8 cellular contexts compared by ENCODE assay signal in the genomic region with DNA sequence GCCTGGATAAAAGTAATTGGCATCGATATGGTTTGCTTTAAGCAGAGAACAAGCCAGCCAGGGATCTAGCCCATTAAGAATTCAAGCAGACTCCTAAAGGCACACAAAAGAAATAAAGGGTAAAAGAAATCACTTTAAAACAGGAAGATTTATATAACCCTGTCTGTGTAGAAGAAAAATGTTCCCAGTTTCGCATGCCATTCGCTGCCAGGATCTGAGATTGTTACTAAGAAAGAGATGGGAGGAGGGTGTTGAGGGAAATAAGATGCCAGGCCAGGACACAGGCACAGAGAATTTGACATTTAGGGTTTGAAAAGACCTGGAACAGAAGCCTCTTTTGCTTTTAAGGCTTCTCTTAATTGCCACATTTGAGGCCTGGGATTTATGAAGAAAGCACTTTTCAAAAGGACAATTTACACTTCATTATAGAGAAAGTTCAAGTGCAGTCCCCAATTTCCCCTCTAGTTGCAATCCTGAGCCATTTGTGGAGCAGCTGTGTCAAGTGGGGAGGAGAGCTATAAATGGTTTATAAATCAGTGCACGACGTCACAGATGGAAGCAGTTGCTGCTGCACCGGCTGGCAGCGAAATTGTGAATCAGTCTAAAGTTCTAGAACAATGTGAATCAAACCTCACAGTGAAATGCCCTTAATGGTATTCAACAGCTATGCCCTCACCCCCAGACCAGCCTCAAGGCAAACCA. TPM values are rescaled to one million over a fixed set of nuclear protein-coding genes. Genes with fewer than 3 reads are reported as not detected.
DNase-seq lines count a peak whose midpoint lies in the region; ATAC-seq, FAIRE-seq and TF ChIP-seq lines count a peak whose summit lies in the region.

No MANE protein-coding gene starts in this region.

- H3K4me1 ChIP-seq in astrocyte (ENCODE audit: insufficient read depth, low read length) (peaks cover 4% of the 10 kb centered on the region), upper lobe of left lung (peaks cover 0 to 3% (median 0%) of the 10 kb centered on the region in 4 donors)

- WGBS in upper lobe of left lung, 2 donors, result 59 to 60% methylated on average over 5 to 7 of the region's 7 CpGs

- H3K79me2 ChIP-seq in astrocyte (ENCODE audit: insufficient read depth, low read length), result no peaks in the 10 kb centered on the region

- H3K9ac ChIP-seq in astrocyte (ENCODE audit: low read length), result no peak overlapping the region

- ATAC-seq in upper lobe of left lung (ENCODE audit: low FRiP score in 2 of 2) (no peak), HG02610 (IDR thresholded peaks at IDR 0.05; ENCODE audit: unreplicated experiment) (no peak)

- peaks cover 2% of the 10 kb centered on the region for H3K4me1 Mint-ChIP-seq in astrocyte (ENCODE audit: low read depth, unreplicated experiment)

- H3K36me3 ChIP-seq in astrocyte (ENCODE audit: insufficient read depth, low read length), result no peaks in the 10 kb centered on the region
- no peaks in the 10 kb centered on the region for H3K36me3 ChIP-seq in upper lobe of left lung

- no peak for TF ChIP-seq EP300 in upper lobe of left lung (IDR thresholded peaks at IDR 0.05)

- no peaks in the 10 kb centered on the region for H3K27me3 Mint-ChIP-seq in astrocyte (ENCODE audit: low read depth, unreplicated experiment)

- H2AFZ ChIP-seq in astrocyte (ENCODE audit: low read depth, low read length), result no peak overlapping the region

- no peak overlapping the region for H3K4me3 Mint-ChIP-seq in astrocyte (ENCODE audit: unreplicated experiment)

- FAIRE-seq in astrocyte (lab: Jason Lieb, UNC), result no peak

- H3K9me3 Mint-ChIP-seq in astrocyte (ENCODE audit: unreplicated experiment), result no peaks in the 10 kb centered on the region

- H3K27me3 ChIP-seq in astrocyte (ENCODE audit: insufficient read depth, low read length), result no peaks in the 10 kb centered on the region
- no peaks in the 10 kb centered on the region for H3K27me3 ChIP-seq in layer of hippocampus (ENCODE audit: control insufficient read depth, insufficient read depth, low read length)
- no peaks in the 10 kb centered on the region for H3K27me3 ChIP-seq in upper lobe of left lung

- H3K27ac Mint-ChIP-seq in astrocyte (ENCODE audit: unreplicated experiment), result no peak overlapping the region

- peak; percentile 64 for TF ChIP-seq CTCF in GM12872 (IDR thresholded peaks at IDR 0.05; ENCODE audit: insufficient read depth, low read depth, low read length)
- TF ChIP-seq CTCF in astrocyte (IDR thresholded peaks at IDR 0.05; ENCODE audit: insufficient read depth, low read depth, low read length), result peak; percentile 47
- peak in 4 of 6 experiments; percentile 8 to 37 (median 21) for TF ChIP-seq CTCF in upper lobe of left lung (IDR thresholded peaks at IDR 0.05)
- no peak for TF ChIP-seq CTCF in coronary artery (IDR thresholded peaks at IDR 0.05)

- H3K36me3 Mint-ChIP-seq in astrocyte (ENCODE audit: low read depth, unreplicated experiment), result no peaks in the 10 kb centered on the region

- H3K4me2 ChIP-seq in astrocyte (ENCODE audit: low read length), result no peak overlapping the region

- TF ChIP-seq POLR2A in upper lobe of left lung (IDR thresholded peaks at IDR 0.05), result no peak

- peak; percentile 83 for DNase-seq in NCI-H1436 (lab: John Stamatoyannopoulos, UW)
- peak; percentile 56 for DNase-seq in astrocyte (ENCODE audit: low read depth)
- no peak for DNase-seq in upper lobe of left lung
- DNase-seq in stimulated activated CD4-positive, alpha-beta T cell treated with anti-CD3 and anti-CD28 coated beads, Interleukin-2, amount 100 ng/mL, for 24 hours, result no peak
- no peak for DNase-seq in coronary artery (ENCODE audit: low spot score)

- H3K9me3 ChIP-seq in astrocyte (ENCODE audit: insufficient read depth, low read depth, low read length) (no peaks in the 10 kb centered on the region), upper lobe of left lung (no peaks in the 10 kb centered on the region)

- H3K4me3 ChIP-seq in astrocyte (ENCODE audit: insufficient read depth, low read depth, low read length) (no peak overlapping the region), upper lobe of left lung (no peak overlapping the region), coronary artery (no peak overlapping the region)

- H3K27ac ChIP-seq in astrocyte (ENCODE audit: low read depth, low read length), result no peak overlapping the region
- H3K27ac ChIP-seq in layer of hippocampus (ENCODE audit: low read depth, low read length), result peak overlapping the region; percentile 32
- H3K27ac ChIP-seq in upper lobe of left lung, result no peak overlapping the region
- H3K27ac ChIP-seq in coronary artery, result no peak overlapping the region

- H4K20me1 ChIP-seq in astrocyte (ENCODE audit: insufficient read depth, low read length), result no peaks in the 10 kb centered on the region

RNA-seq across cellular contexts. Expression of gene C16orf87, which starts 26.4 kb away (rescaled TPM):
- total RNA-seq in astrocyte (20.5 and 25.0 TPM in 2 replicates), upper lobe of left lung (1 to 10 TPM; 4.2 to 9.5 (median 6.2) TPM)

RNA-seq across cellular contexts. Expression of gene GPT2, which starts 26.8 kb away (rescaled TPM):
- 70.2 and 75.7 TPM in 2 replicates for total RNA-seq in astrocyte
- total RNA-seq in upper lobe of left lung, result 10 to 100 TPM in 1 of 6 donors, 1 to 10 TPM in 5; 2.9 to 19.9 (median 6.3) TPM

Comparison
In these comparisons a context has a peak if more than half of its experiments do, and no peak if none do; other contexts are left out.
1. DNase-seq: peak in NCI-H1436 (single experiment) and astrocyte (single experiment); none in upper lobe of left lung (0 of 2), stimulated activated CD4-positive, alpha-beta T cell treated with anti-CD3 and anti-CD28 coated beads, Interleukin-2, amount 100 ng/mL, for 24 hours (0 of 2) and coronary artery (single experiment).